In genomic region chr15:90087454-90088154, GRCh38 we compare ENCODE assay signal across 8 cellular contexts. TPM values are rescaled to one million over a fixed set of nuclear protein-coding genes. Genes with fewer than 3 reads are reported as not detected.
DNase-seq lines count a peak whose midpoint lies in the region; ATAC-seq and TF ChIP-seq lines count a peak whose summit lies in the region.

No MANE protein-coding gene starts in this region.

- WGBS in neuronal stem cell (ENCODE audit: extremely low coverage in 2 of 2, insufficient read length in 2 of 2, insufficient replicate concordance in 1 of 2), 2 donors: no CpG with 5 or more reads among the region's 20 CpGs

- H2BK15ac ChIP-seq in neuronal stem cell (ENCODE audit: low read length): no peak overlapping the region

- peak overlapping the region; percentile 56 for H3K27ac ChIP-seq in cingulate gyrus (ENCODE audit: low read depth, low read length)
- peak overlapping the region; percentile 7 for H3K27ac ChIP-seq in rectal smooth muscle tissue (ENCODE audit: low read depth, low read length)
- H3K27ac ChIP-seq in neuronal stem cell (replicated peaks; ENCODE audit: low read length): no peak overlapping the region

- no peak overlapping the region for H4K8ac ChIP-seq in neuronal stem cell (ENCODE audit: low read depth, low read length)

- no peak overlapping the region for H3K23ac ChIP-seq in neuronal stem cell (ENCODE audit: low read depth, low read length, poor library complexity)

- H3K9me3 ChIP-seq in neuronal stem cell (replicated peaks in 1 of 2; ENCODE audit: control insufficient read depth in 2 of 2, insufficient read depth in 1 of 2, low read depth in 1 of 2, low read length in 2 of 2): peaks cover 0 to 4% of the 10 kb centered on the region in 2 donors

- H4K91ac ChIP-seq in neuronal stem cell (ENCODE audit: low read depth, low read length, poor library complexity): no peak overlapping the region

- H3K4me3 ChIP-seq in rectal smooth muscle tissue (ENCODE audit: low read length) (no peak overlapping the region), neuronal stem cell (ENCODE audit: low read length in 2 of 2) (no peak overlapping the region)

- H3K4me2 ChIP-seq in neuronal stem cell (ENCODE audit: insufficient read depth, low read length, poor library complexity, severe bottlenecking): no peak overlapping the region

- H3K18ac ChIP-seq in neuronal stem cell (ENCODE audit: low read length): no peak overlapping the region

- no peak overlapping the region for H3K4ac ChIP-seq in neuronal stem cell (ENCODE audit: low read length)

- H3K9ac ChIP-seq in rectal smooth muscle tissue (ENCODE audit: low read length): no peak overlapping the region
- H3K9ac ChIP-seq in neuronal stem cell (ENCODE audit: low read depth, low read length, poor library complexity): no peak overlapping the region

- H2BK12ac ChIP-seq in neuronal stem cell (ENCODE audit: low read length): no peak overlapping the region

- H2AFZ ChIP-seq in neuronal stem cell (ENCODE audit: low read length): no peak overlapping the region

- H3K36me3 ChIP-seq in rectal smooth muscle tissue (ENCODE audit: control insufficient read depth, insufficient read depth, low read length) (peaks cover 41% of the 10 kb centered on the region), neuronal stem cell (replicated peaks in 1 of 2; ENCODE audit: control insufficient read depth in 2 of 2, insufficient read depth in 2 of 2, low read length in 2 of 2) (peaks cover 55 to 90% of the 10 kb centered on the region in 2 donors)

- peaks cover 11% of the 10 kb centered on the region for H3K79me1 ChIP-seq in neuronal stem cell (ENCODE audit: low read depth, low read length)

- no peak for ATAC-seq in HG03095 (IDR thresholded peaks at IDR 0.05; ENCODE audit: unreplicated experiment)

- H3K14ac ChIP-seq in neuronal stem cell (ENCODE audit: low read length): no peak overlapping the region

- H2AK5ac ChIP-seq in neuronal stem cell (ENCODE audit: low read depth, low read length): no peak overlapping the region

- H3K27me3 ChIP-seq in rectal smooth muscle tissue (ENCODE audit: control insufficient read depth, insufficient read depth, low read length) (no peaks in the 10 kb centered on the region), neuronal stem cell (ENCODE audit: control insufficient read depth in 3 of 3, insufficient read depth in 3 of 3, low read depth in 1 of 3, low read length in 3 of 3) (no peaks in the 10 kb centered on the region)

- DNase-seq in activated CD4-positive, alpha-beta T cell treated with anti-CD3 and anti-CD28 coated beads for 48 hours: peak; percentile 65
- no peak for DNase-seq in activated CD4-positive, alpha-beta T cell treated with anti-CD3 and anti-CD28 coated beads for 4 hours
- DNase-seq in NCI-H460 (ENCODE audit: extremely low read depth, low read depth): peak; percentile 38
- no peak for DNase-seq in neuronal stem cell (ENCODE audit: low spot score)
- no peak for DNase-seq in GM10266 (ENCODE audit: extremely low spot score)

- no peak for TF ChIP-seq CTCF in GM10266 (IDR thresholded peaks at IDR 0.05; ENCODE audit: control insufficient read depth, insufficient read depth, low read depth, missing control alignments)

- no peak overlapping the region for H2BK120ac ChIP-seq in neuronal stem cell (ENCODE audit: low read depth, low read length)

- H3K4me1 ChIP-seq in rectal smooth muscle tissue (ENCODE audit: control insufficient read depth, insufficient read depth, low read length) (peaks cover 12% of the 10 kb centered on the region), neuronal stem cell (ENCODE audit: control insufficient read depth in 2 of 2, insufficient read depth in 1 of 2, low read depth in 1 of 2, low read length in 2 of 2) (no peaks in the 10 kb centered on the region)

- no peak overlapping the region for H2BK5ac ChIP-seq in neuronal stem cell (ENCODE audit: low read length)

RNA-seq across cellular contexts. Expression of gene IDH2, which starts 14.7 kb away (rescaled TPM):
- total RNA-seq in NCI-H460 (2014; rRNA removed; shearing (Covaris generic)): 15.9 and 17.9 TPM in 2 replicates
- 31.1 and 31.5 TPM in 2 replicates for polyA plus RNA-seq in NCI-H460 (2014; cell fraction: nucleus; rRNA removed)
- 111 TPM for polyA plus RNA-seq in neuronal stem cell (2013, experiment 1 of 2)
- polyA plus RNA-seq in neuronal stem cell (2013, experiment 2 of 2): 110 TPM

Comparison
In these comparisons a context has a peak if more than half of its experiments do, and no peak if none do; other contexts are left out.
1. DNase-seq: peak in activated CD4-positive, alpha-beta T cell treated with anti-CD3 and anti-CD28 coated beads for 48 hours (single experiment) and NCI-H460 (single experiment); none in activated CD4-positive, alpha-beta T cell treated with anti-CD3 and anti-CD28 coated beads for 4 hours (0 of 2), neuronal stem cell (single experiment) and GM10266 (single experiment).